8 cellular contexts compared by ENCODE assay signal in genomic region chr13:30429721-30430694, GRCh38. TPM values are rescaled to one million over a fixed set of nuclear protein-coding genes. Genes with fewer than 3 reads are reported as not detected.
DNase-seq lines count a peak whose midpoint lies in the region; ATAC-seq and TF ChIP-seq lines count a peak whose summit lies in the region.

No MANE protein-coding gene starts in this region.

- intact Hi-C loops in spleen (cut with DNase I; ENCODE audit: low total_unique reads): no loop called here

- H3K27me3 ChIP-seq in spleen (replicated peaks in 1 of 7): no peaks in the 10 kb centered on the region
- H3K27me3 ChIP-seq in neuronal stem cell (ENCODE audit: control insufficient read depth in 3 of 3, insufficient read depth in 3 of 3, low read depth in 1 of 3, low read length in 3 of 3): peaks cover 0 to 19% (median 0%) of the 10 kb centered on the region in 3 experiments

- DNase-seq in activated CD4-positive, CD25-positive, alpha-beta regulatory T cell (lab: John Stamatoyannopoulos, UW): no peak
- peak; percentile 1 for DNase-seq in OCI-M1 (lab: John Stamatoyannopoulos, UW)
- peak; percentile 32 for DNase-seq in epidermal melanocyte (ENCODE audit: insufficient read length, low spot score)
- no peak for DNase-seq in stimulated activated naive B cell treated with anti-CD40 and anti-IgM and Interleukin-4, amounts not matched to agents 10 μg/mL and 1 μg/mL and 100 μg/mL, for 72 hours
- DNase-seq in spleen: no peak
- no peak for DNase-seq in neuronal stem cell (ENCODE audit: low spot score)

- no peak for TF ChIP-seq POLR2A in spleen (IDR thresholded peaks at IDR 0.05)

- H3K4me1 Mint-ChIP-seq in stimulated activated naive B cell treated with anti-CD40 and anti-IgM and Interleukin-4, amounts not matched to agents 10 μg/mL and 1 μg/mL and 100 μg/mL, for 72 hours: peaks cover 13 to 27% of the 10 kb centered on the region in 2 donors

- H4K8ac ChIP-seq in neuronal stem cell (ENCODE audit: low read depth, low read length): no peak overlapping the region

- no peak overlapping the region for H2BK15ac ChIP-seq in neuronal stem cell (ENCODE audit: low read length)

- H3K9ac ChIP-seq in neuronal stem cell (ENCODE audit: low read depth, low read length, poor library complexity): no peak overlapping the region

- no peak overlapping the region for H3K4me3 ChIP-seq in spleen
- H3K4me3 ChIP-seq in neuronal stem cell (ENCODE audit: low read length in 2 of 2): no peak overlapping the region

- H3K79me1 ChIP-seq in neuronal stem cell (ENCODE audit: low read depth, low read length): no peaks in the 10 kb centered on the region

- no peak overlapping the region for H3K14ac ChIP-seq in neuronal stem cell (ENCODE audit: low read length)

- H3K27ac ChIP-seq in spleen (peak overlapping the region in 1 of 8 donors; percentile 8), neuronal stem cell (replicated peaks; ENCODE audit: low read length) (no peak overlapping the region)

- H2AK5ac ChIP-seq in neuronal stem cell (ENCODE audit: low read depth, low read length): no peak overlapping the region

- H3K4me1 ChIP-seq in spleen (peaks cover 0 to 15% (median 0%) of the 10 kb centered on the region in 6 donors), neuronal stem cell (ENCODE audit: control insufficient read depth in 2 of 2, insufficient read depth in 1 of 2, low read depth in 1 of 2, low read length in 2 of 2) (no peaks in the 10 kb centered on the region)

- no peak overlapping the region for H2BK5ac ChIP-seq in neuronal stem cell (ENCODE audit: low read length)

- no peaks in the 10 kb centered on the region for H3K27me3 Mint-ChIP-seq in stimulated activated naive B cell treated with anti-CD40 and anti-IgM and Interleukin-4, amounts not matched to agents 10 μg/mL and 1 μg/mL and 100 μg/mL, for 72 hours

- H3K23ac ChIP-seq in neuronal stem cell (ENCODE audit: low read depth, low read length, poor library complexity): no peak overlapping the region

- H3K4ac ChIP-seq in neuronal stem cell (ENCODE audit: low read length): no peak overlapping the region

- H3K9me3 ChIP-seq in spleen: no peaks in the 10 kb centered on the region
- H3K9me3 ChIP-seq in neuronal stem cell (replicated peaks in 1 of 2; ENCODE audit: control insufficient read depth in 2 of 2, insufficient read depth in 1 of 2, low read depth in 1 of 2, low read length in 2 of 2): peaks cover 0 to 1% of the 10 kb centered on the region in 2 donors

- H2AFZ ChIP-seq in neuronal stem cell (ENCODE audit: low read length): no peak overlapping the region

- H3K4me2 ChIP-seq in neuronal stem cell (ENCODE audit: insufficient read depth, low read length, poor library complexity, severe bottlenecking): no peak overlapping the region

- H3K9me3 Mint-ChIP-seq in stimulated activated naive B cell treated with anti-CD40 and anti-IgM and Interleukin-4, amounts not matched to agents 10 μg/mL and 1 μg/mL and 100 μg/mL, for 72 hours: no peaks in the 10 kb centered on the region

- no peak overlapping the region for H2BK120ac ChIP-seq in neuronal stem cell (ENCODE audit: low read depth, low read length)

- 49 to 66% (median 58%) methylated on average over 6 of the region's 6 CpGs for WGBS in spleen, 5 donors
- no CpG with 5 or more reads among the region's 6 CpGs for WGBS in neuronal stem cell (ENCODE audit: extremely low coverage in 2 of 2, insufficient read length in 2 of 2, insufficient replicate concordance in 1 of 2), 2 donors

- no peak overlapping the region for H4K91ac ChIP-seq in neuronal stem cell (ENCODE audit: low read depth, low read length, poor library complexity)

- peak overlapping the region; percentile 49 to 71 for H3K4me3 Mint-ChIP-seq in stimulated activated naive B cell treated with anti-CD40 and anti-IgM and Interleukin-4, amounts not matched to agents 10 μg/mL and 1 μg/mL and 100 μg/mL, for 72 hours

- no peaks in the 10 kb centered on the region for H3K36me3 Mint-ChIP-seq in stimulated activated naive B cell treated with anti-CD40 and anti-IgM and Interleukin-4, amounts not matched to agents 10 μg/mL and 1 μg/mL and 100 μg/mL, for 72 hours

- ATAC-seq in activated CD4-positive, CD25-positive, alpha-beta regulatory T cell treated with anti-CD3 and anti-CD28 coated beads, Interleukin-2, amount 50 U/mL, for 24 hours: peak; percentile 96 to 98
- ATAC-seq in HG02678 (IDR thresholded peaks at IDR 0.05; ENCODE audit: unreplicated experiment): peak; percentile 55
- peak; percentile 97 to 98 for ATAC-seq in stimulated activated naive B cell treated with anti-CD40 and anti-IgM and Interleukin-4, amounts not matched to agents 10 μg/mL and 1 μg/mL and 100 μg/mL, for 72 hours (replicated peaks)

- peak overlapping the region; percentile 82 for H3K27ac Mint-ChIP-seq in stimulated activated naive B cell treated with anti-CD40 and anti-IgM and Interleukin-4, amounts not matched to agents 10 μg/mL and 1 μg/mL and 100 μg/mL, for 72 hours

- H3K36me3 ChIP-seq in spleen: no peaks in the 10 kb centered on the region
- no peaks in the 10 kb centered on the region for H3K36me3 ChIP-seq in neuronal stem cell (replicated peaks in 1 of 2; ENCODE audit: control insufficient read depth in 2 of 2, insufficient read depth in 2 of 2, low read length in 2 of 2)

- H2BK12ac ChIP-seq in neuronal stem cell (ENCODE audit: low read length): no peak overlapping the region

- no peak overlapping the region for H3K18ac ChIP-seq in neuronal stem cell (ENCODE audit: low read length)

- no peak for TF ChIP-seq CTCF in spleen (IDR thresholded peaks at IDR 0.05 in 8 of 11, conservative IDR thresholded peaks at IDR 0.05 in 3 of 11)

RNA-seq across cellular contexts. Expression of gene UBE2L5, which starts 7.7 kb away (rescaled TPM):
- not detected for total RNA-seq in spleen
- under 1 TPM in 1 of 3 donors, not detected in 2; 0.05 TPM for polyA plus RNA-seq in spleen
- not detected for polyA plus RNA-seq in neuronal stem cell (2013, experiment 1 of 2)
- 0.24 TPM for polyA plus RNA-seq in neuronal stem cell (2013, experiment 2 of 2)

RNA-seq across cellular contexts. Expression of gene HMGB1, which starts 35.7 kb away (rescaled TPM):
- 100 to 1,000 TPM; 221 to 400 (median 295) TPM for total RNA-seq in spleen
- 100 to 1,000 TPM; 295 to 528 (median 353) TPM for polyA plus RNA-seq in spleen
- polyA plus RNA-seq in neuronal stem cell (2013, experiment 1 of 2): 792 TPM
- polyA plus RNA-seq in neuronal stem cell (2013, experiment 2 of 2): 805 TPM

Comparison
In these comparisons a context has a peak if more than half of its experiments do, and no peak if none do; other contexts are left out.
1. DNase-seq: peak in OCI-M1 (single experiment) and epidermal melanocyte (single experiment); none in activated CD4-positive, CD25-positive, alpha-beta regulatory T cell (0 of 4), stimulated activated naive B cell treated with anti-CD40 and anti-IgM and Interleukin-4, amounts not matched to agents 10 μg/mL and 1 μg/mL and 100 μg/mL, for 72 hours (single experiment), spleen (single experiment) and neuronal stem cell (single experiment).
2. Peak in every context shown above with its lines, with median percentiles within 50 percentile points of each other: ATAC-seq.